19 cellular contexts compared by ENCODE assay signal in genomic region chr15:99467338-99467720, GRCh38.
"Had no signal": no experiment of that assay in that cellular context is flagged by ENCODE, and none has a peak within 500 bp of the region (broad histone marks: within the 10 kb centered on the region; RNA-seq: fewer than 3 reads in every experiment).

No MANE protein-coding gene starts in this region.

- H3K9ac ChIP-seq: neural progenitor cell had no signal

- H3K4me2 ChIP-seq: neural progenitor cell had no signal

- H3K36me3 ChIP-seq: cardiac muscle cell, lower lobe of right lung, neural progenitor cell, pancreas had no signal

- H2AFZ ChIP-seq: neural progenitor cell had no signal

- H3K27ac ChIP-seq: cardiac muscle cell, foreskin keratinocyte, lower lobe of right lung, neural progenitor cell, pancreas had no signal

- H3K9me3 ChIP-seq: pancreas had no signal

- H3K27me3 ChIP-seq: cardiac muscle cell, foreskin keratinocyte, neural progenitor cell, pancreas had no signal

- ATAC-seq: activated CD4-positive, CD25-positive, alpha-beta regulatory T cell treated with anti-CD3 and anti-CD28 coated beads, Interleukin-2, amount 50 U/mL, for 24 hours; activated CD8-positive, alpha-beta memory T cell treated with anti-CD3 and anti-CD28 coated beads, Interleukin-2, amount 10 ng/mL, durations not matched to agents 7 days and 5 days; activated T-cell treated with anti-CD3 and anti-CD28 coated beads, Interleukin-2, amount 50 U/mL, for 4 hours; stimulated activated memory B cell treated with anti-CD40 and anti-IgM and Interleukin-4, amounts not matched to agents 10 μg/mL and 1 μg/mL and 100 μg/mL, for 72 hours; T-cell had no signal

- H3K4me3 ChIP-seq: cardiac muscle cell, lower lobe of right lung, neural progenitor cell, pancreas had no signal

- FAIRE-seq: colon, pancreas, urothelium cell line had no signal

- H3K4me1 ChIP-seq: lower lobe of right lung, neural progenitor cell had no signal

- DNase-seq: activated CD4-positive, alpha-beta T cell treated with anti-CD3 and anti-CD28 coated beads, Interleukin-2, amount 50 U/mL, for 4 hours; activated CD8-positive, alpha-beta memory T cell treated with anti-CD3 and anti-CD28 coated beads, Interleukin-2, amount 10 ng/mL, durations not matched to agents 7 days and 5 days; activated effector memory CD4-positive, alpha-beta T cell treated with Interleukin-2 at 50 U/mL for 16 hours; activated naive CD4-positive, alpha-beta T cell treated with anti-CD3 and anti-CD28 coated beads, Interleukin-2, amount 50 U/mL, for 16 hours; activated T-cell treated with anti-CD3 and anti-CD28 coated beads, Interleukin-2, amount 50 U/mL, for 4 hours; foreskin keratinocyte; immature natural killer cell; lower lobe of right lung; pancreas; stimulated activated CD4-positive, alpha-beta T cell treated with anti-CD3 and anti-CD28 coated beads, Interleukin-12 subunit alpha, Interleukin-12 subunit beta, amount 100 ng/mL, for 4 hours; stimulated activated CD4-positive, alpha-beta T cell treated with anti-CD3 and anti-CD28 coated beads, Interleukin-2, amount 100 ng/mL, for 24 hours; T-helper 9 cell had no signal
